In genomic region chr11:44037658-44037998, GRCh38 we compare ENCODE assay signal across 15 cellular contexts. TPM values are rescaled to one million over a fixed set of nuclear protein-coding genes. Genes with fewer than 3 reads are reported as not detected.
A peak's percentile ranks its signal among the peaks of the same experiment; 100 is the strongest.
DNase-seq lines count a peak whose midpoint lies in the region; ATAC-seq and TF ChIP-seq lines count a peak whose summit lies in the region.
"Had no signal": no experiment of that assay in that cellular context is flagged by ENCODE, and none has a peak within 500 bp of the region (broad histone marks: within the 10 kb centered on the region; RNA-seq: fewer than 3 reads in every experiment).

No MANE protein-coding gene starts in this region.

- H3K36me3 Mint-ChIP-seq in HFFc6 (ENCODE audit: low read depth) (no peaks in the 10 kb centered on the region), WTC11 (peaks cover 6% of the 10 kb centered on the region), nephron (ENCODE audit: low read depth) (no peaks in the 10 kb centered on the region)
- H3K36me3 Mint-ChIP-seq: CD14-positive monocyte had no signal

- intact Hi-C loops in Right ventricle myocardium superior (cut with DNase I), result loop anchor here (2.0 to 10.0 kb wide), 3 partner anchors 53 to 147 kb away; partner anchors contain the start of gene C11orf96

- POLR2A ChIA-PET in WTC11 (lab: Charles Lee), result no interaction called here

- no peak overlapping the region for H3K27ac Mint-ChIP-seq in HFFc6
- H3K27ac Mint-ChIP-seq in WTC11, result no peak overlapping the region
- H3K27ac Mint-ChIP-seq in nephron, result peak overlapping the region in 2 of 3 experiments; percentile 43 to 78
- H3K27ac Mint-ChIP-seq: CD14-positive monocyte had no signal

- DNase-seq in HFFc6 (no peak), WTC11 (ENCODE audit: low spot score) (no peak), Right ventricle myocardium superior (no peak), globus pallidus (ENCODE audit: low spot score) (no peak)
- DNase-seq: GF-D8, NCI-H2081 treated with DMSO at 0.1 percent for 48 hours had no signal

- TF ChIP-seq CTCF in 22Rv1 (IDR thresholded peaks at IDR 0.05), result peak; percentile 32
- TF ChIP-seq CTCF in HFFc6 (IDR thresholded peaks at IDR 0.05), result peak; percentile 8; the same call in 1 of the 2 replicates
- no peak for TF ChIP-seq CTCF in WTC11 (IDR thresholded peaks at IDR 0.05)
- no peak for TF ChIP-seq CTCF in nephron (IDR thresholded peaks at IDR 0.05; ENCODE audit: unreplicated experiment in 3 of 3)

- H3K27ac ChIP-seq in 22Rv1, result no peak overlapping the region
- H3K27ac ChIP-seq: HL-60 had no signal

- CTCF ChIA-PET in WTC11 (lab: Charles Lee), result interaction anchor here (0.6 to 3.6 kb wide), 9 partner anchors 9 to 447 kb away, joined by 3 to 21 read pairs (median 4); no protein-coding TSS in a partner anchor

- no peak overlapping the region for H3K4me3 Mint-ChIP-seq in HFFc6
- no peak overlapping the region for H3K4me3 Mint-ChIP-seq in WTC11
- H3K4me3 Mint-ChIP-seq in nephron, result no peak overlapping the region
- H3K4me3 Mint-ChIP-seq: CD14-positive monocyte had no signal

- peaks cover 12% of the 10 kb centered on the region for H3K27me3 Mint-ChIP-seq in HFFc6 (ENCODE audit: insufficient read depth)
- peaks cover 2% of the 10 kb centered on the region for H3K27me3 Mint-ChIP-seq in WTC11 (ENCODE audit: low read depth)
- peaks cover 28% of the 10 kb centered on the region for H3K27me3 Mint-ChIP-seq in nephron (ENCODE audit: low read depth)

- H3K9me3 Mint-ChIP-seq in HFFc6 (no peaks in the 10 kb centered on the region), WTC11 (peaks cover 16% of the 10 kb centered on the region), nephron (peaks cover 7% of the 10 kb centered on the region)

- H3K4me1 Mint-ChIP-seq in HFFc6 (ENCODE audit: low read depth), result peaks cover 6% of the 10 kb centered on the region
- H3K4me1 Mint-ChIP-seq in WTC11, result no peaks in the 10 kb centered on the region
- peaks cover 17% of the 10 kb centered on the region for H3K4me1 Mint-ChIP-seq in nephron
- H3K4me1 Mint-ChIP-seq: CD14-positive monocyte had no signal

- peak; percentile 19 for ATAC-seq in WTC11
- no peak for ATAC-seq in Right ventricle myocardium superior (ENCODE audit: poor library complexity)
- no peak for ATAC-seq in GM18520 (IDR thresholded peaks at IDR 0.05; ENCODE audit: unreplicated experiment)
- no peak for ATAC-seq in GM21786 (IDR thresholded peaks at IDR 0.05; ENCODE audit: unreplicated experiment)

TF ChIP-seq in WTC11, 78 proteins besides CTCF, POLR2A, EP300 and RAD21:
- TF ChIP-seq GRHL2 (CRISPR knock-in tag; IDR thresholded peaks at IDR 0.05; ENCODE audit: insufficient replicate concordance, severe bottlenecking) (no peak), ZNF396 (CRISPR knock-in tag; IDR thresholded peaks at IDR 0.05; ENCODE audit: borderline replicate concordance) (no peak), MXD4 (CRISPR knock-in tag; IDR thresholded peaks at IDR 0.05; ENCODE audit: borderline replicate concordance) (no peak), TP53 (CRISPR knock-in tag; IDR thresholded peaks at IDR 0.05) (no peak), ELF4 (CRISPR knock-in tag; IDR thresholded peaks at IDR 0.05; ENCODE audit: low read depth) (no peak), ZSCAN18 (CRISPR knock-in tag; IDR thresholded peaks at IDR 0.05) (no peak), ZNF671 (CRISPR knock-in tag; IDR thresholded peaks at IDR 0.05) (no peak), NFATC4 (CRISPR knock-in tag; IDR thresholded peaks at IDR 0.05) (no peak), SMAD4 (CRISPR knock-in tag; IDR thresholded peaks at IDR 0.05) (no peak), OVOL2 (CRISPR knock-in tag; IDR thresholded peaks at IDR 0.05; ENCODE audit: borderline replicate concordance) (no peak), ZBTB43 (CRISPR knock-in tag; IDR thresholded peaks at IDR 0.05) (no peak)

RNA-seq across cellular contexts. Expression of gene ACCSL, which starts 10.2 kb away (rescaled TPM):
- total RNA-seq in HFFc6 (2021; fragmentation: NEBNext Ultra II Directional; extraction: Animal tissue kit (Norgen Biotek cat#: 25700)), result not detected
- total RNA-seq in WTC11 (2021), result not detected in 3 replicates
- not detected for total RNA-seq in Right ventricle myocardium superior
- total RNA-seq: A673, Daoy, MCF 10A had no signal

RNA-seq across cellular contexts. Expression of gene ACCS, which starts 28.4 kb away (rescaled TPM):
- total RNA-seq in HFFc6 (2021; fragmentation: NEBNext Ultra II Directional; extraction: Animal tissue kit (Norgen Biotek cat#: 25700)), result 1 to 10 TPM; 3.9 to 5.4 (median 4.8) TPM
- total RNA-seq in WTC11 (2021), result 10.5 to 14.5 TPM (median 13.9 TPM) in 3 replicates
- total RNA-seq in Right ventricle myocardium superior, result 6.3 TPM

RNA-seq across cellular contexts. Expression of gene EXT2, which starts 57.9 kb away (rescaled TPM):
- 100 to 1,000 TPM; 105 to 130 (median 118) TPM for total RNA-seq in HFFc6 (2021; fragmentation: NEBNext Ultra II Directional; extraction: Animal tissue kit (Norgen Biotek cat#: 25700))
- total RNA-seq in WTC11 (2021) (36.4 to 39.1 TPM (median 38.6 TPM) in 3 replicates), Right ventricle myocardium superior (26.1 TPM)

Comparison
In these comparisons a context has a peak if more than half of its experiments do, and no peak if none do; other contexts are left out.
1. CTCF ChIP-seq: peak in 22Rv1 (single experiment) and HFFc6 (single experiment); none in WTC11 (single experiment) and nephron (0 of 3).
2. H3K27ac Mint-ChIP-seq: peak in nephron (2 of 3); none in HFFc6 (single experiment) and WTC11 (single experiment).